Comparison of ENCODE assay signal across 14 cellular contexts in the genomic region with DNA sequence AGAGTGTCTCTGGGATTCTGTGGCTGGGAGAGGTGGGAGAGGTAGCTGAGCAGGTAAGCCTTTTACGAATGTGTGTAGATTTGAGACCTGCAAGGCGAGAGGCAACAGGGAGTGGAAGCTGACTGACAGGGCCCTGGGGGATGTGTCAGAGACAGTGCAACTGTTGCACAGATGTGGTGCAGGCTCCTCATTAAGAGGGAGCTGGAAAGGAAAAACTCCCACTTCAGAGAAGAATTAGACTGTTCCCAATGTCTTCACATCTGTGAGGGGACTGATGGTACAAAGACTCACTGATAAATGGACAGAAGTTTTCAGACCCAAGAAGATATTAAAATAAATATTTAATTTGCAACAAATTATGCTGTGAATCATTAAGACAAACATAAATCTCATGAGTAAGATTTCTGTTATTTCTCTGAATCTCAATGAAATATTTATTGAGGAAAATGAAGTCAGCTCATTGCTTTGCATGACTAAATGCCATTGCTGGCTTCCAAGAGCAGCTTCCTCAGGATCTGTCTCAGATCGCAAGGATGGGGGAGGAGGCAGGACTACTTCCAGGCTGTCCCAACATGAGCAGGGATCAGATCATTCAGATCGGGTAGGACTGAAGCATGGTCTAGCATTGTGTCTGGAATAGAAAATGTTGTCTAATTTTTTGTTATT.
A peak's percentile ranks its signal among the peaks of the same experiment; 100 is the strongest.
DNase-seq lines count a peak whose midpoint lies in the region; ATAC-seq and TF ChIP-seq lines count a peak whose summit lies in the region.
"Had no signal": no experiment of that assay in that cellular context is flagged by ENCODE, and none has a peak within 500 bp of the region (broad histone marks: within the 10 kb centered on the region; RNA-seq: fewer than 3 reads in every experiment).

No MANE protein-coding gene starts in this region.

- H2BK120ac ChIP-seq in neuronal stem cell (ENCODE audit: low read depth, low read length): no peak overlapping the region

- no peaks in the 10 kb centered on the region for H3K9me3 Mint-ChIP-seq in nephron
- H3K9me3 Mint-ChIP-seq: stimulated activated naive CD8-positive, alpha-beta T cell treated with anti-CD3 and anti-CD28 coated beads, Interleukin-15, Interleukin-2, amounts not matched to agents 100 ng/mL and 50 ng/mL, for 24 hours had no signal

- H3K4me3 ChIP-seq in coronary artery (no peak overlapping the region), neuronal stem cell (ENCODE audit: low read length in 2 of 2) (no peak overlapping the region)
- H3K4me3 ChIP-seq: hepatocyte had no signal

- peaks cover 0 to 11% of the 10 kb centered on the region in 2 donors for H3K4me1 ChIP-seq in neuronal stem cell (ENCODE audit: control insufficient read depth in 2 of 2, insufficient read depth in 1 of 2, low read depth in 1 of 2, low read length in 2 of 2)

- peaks cover 4% of the 10 kb centered on the region for H3K36me3 Mint-ChIP-seq in nephron (ENCODE audit: low read depth)
- H3K36me3 Mint-ChIP-seq: CD8-positive, alpha-beta memory T cell had no signal

- no peak overlapping the region for H3K9ac ChIP-seq in neuronal stem cell (ENCODE audit: low read depth, low read length, poor library complexity)
- H3K9ac ChIP-seq: parathyroid adenoma had no signal

- no peak overlapping the region for H2AK5ac ChIP-seq in neuronal stem cell (ENCODE audit: low read depth, low read length)

- H3K36me3 ChIP-seq in neuronal stem cell (replicated peaks in 1 of 2; ENCODE audit: control insufficient read depth in 2 of 2, insufficient read depth in 2 of 2, low read length in 2 of 2): no peaks in the 10 kb centered on the region

- WGBS in neuronal stem cell (ENCODE audit: extremely low coverage in 2 of 2, insufficient read length in 2 of 2, insufficient replicate concordance in 1 of 2), 2 donors: no CpG with 5 or more reads among the region's 4 CpGs

- CTCF ChIA-PET in HEK293T (lab: Yijun Ruan, JAX): no interaction called here

- H3K18ac ChIP-seq in neuronal stem cell (ENCODE audit: low read length): no peak overlapping the region

- no peak overlapping the region for H3K4me3 Mint-ChIP-seq in nephron
- H3K4me3 Mint-ChIP-seq: CD8-positive, alpha-beta memory T cell; stimulated activated naive CD8-positive, alpha-beta T cell treated with anti-CD3 and anti-CD28 coated beads, Interleukin-15, Interleukin-2, amounts not matched to agents 100 ng/mL and 50 ng/mL, for 24 hours had no signal

- no peak for TF ChIP-seq CTCF in coronary artery (IDR thresholded peaks at IDR 0.05)
- no peak for TF ChIP-seq CTCF in nephron (IDR thresholded peaks at IDR 0.05; ENCODE audit: unreplicated experiment in 3 of 3)

- H4K91ac ChIP-seq in neuronal stem cell (ENCODE audit: low read depth, low read length, poor library complexity): no peak overlapping the region

- no peaks in the 10 kb centered on the region for H3K9me3 ChIP-seq in neuronal stem cell (replicated peaks in 1 of 2; ENCODE audit: control insufficient read depth in 2 of 2, insufficient read depth in 1 of 2, low read depth in 1 of 2, low read length in 2 of 2)

- ATAC-seq in GM19397 (IDR thresholded peaks at IDR 0.05; ENCODE audit: unreplicated experiment): no peak

- no peak overlapping the region for H3K4ac ChIP-seq in neuronal stem cell (ENCODE audit: low read length)

- H3K79me1 ChIP-seq in neuronal stem cell (ENCODE audit: low read depth, low read length): no peaks in the 10 kb centered on the region

- no peak overlapping the region for H3K4me2 ChIP-seq in neuronal stem cell (ENCODE audit: insufficient read depth, low read length, poor library complexity, severe bottlenecking)
- H3K4me2 ChIP-seq: hepatocyte had no signal

- H2BK5ac ChIP-seq in neuronal stem cell (ENCODE audit: low read length): no peak overlapping the region

- H3K14ac ChIP-seq in neuronal stem cell (ENCODE audit: low read length): no peak overlapping the region

- no peak overlapping the region for H2BK15ac ChIP-seq in neuronal stem cell (ENCODE audit: low read length)

- H3K27ac Mint-ChIP-seq in nephron: peak overlapping the region; percentile 28 to 60 (median 38)
- H3K27ac Mint-ChIP-seq: CD8-positive, alpha-beta memory T cell; stimulated activated naive CD8-positive, alpha-beta T cell treated with anti-CD3 and anti-CD28 coated beads, Interleukin-15, Interleukin-2, amounts not matched to agents 100 ng/mL and 50 ng/mL, for 24 hours had no signal

- no peak overlapping the region for H2AFZ ChIP-seq in neuronal stem cell (ENCODE audit: low read length)
- H2AFZ ChIP-seq: hepatocyte, parathyroid adenoma had no signal

- H4K8ac ChIP-seq in neuronal stem cell (ENCODE audit: low read depth, low read length): no peak overlapping the region

- H3K23ac ChIP-seq in neuronal stem cell (ENCODE audit: low read depth, low read length, poor library complexity): no peak overlapping the region

- peaks cover 31% of the 10 kb centered on the region for H3K4me1 Mint-ChIP-seq in nephron
- H3K4me1 Mint-ChIP-seq: CD8-positive, alpha-beta memory T cell had no signal

- DNase-seq in EL (peak; percentile 92), NCI-H2171 (lab: John Stamatoyannopoulos, UW) (peak; percentile 72), coronary artery (ENCODE audit: low spot score) (no peak), HEK293T (ENCODE audit: extremely low spot score) (no peak), SK-N-DZ (ENCODE audit: low spot score) (no peak), neuronal stem cell (ENCODE audit: low spot score) (no peak)
- DNase-seq: CD8-positive, alpha-beta memory T cell; effector CD8-positive, alpha-beta T cell; NCI-H2107 had no signal

- H3K27ac ChIP-seq in coronary artery (peak overlapping the region; percentile 27 to 34), neuronal stem cell (replicated peaks; ENCODE audit: low read length) (no peak overlapping the region)
- H3K27ac ChIP-seq: hepatocyte, parathyroid adenoma had no signal

- no peaks in the 10 kb centered on the region for H3K27me3 Mint-ChIP-seq in nephron (ENCODE audit: low read depth)

- no peak overlapping the region for H2BK12ac ChIP-seq in neuronal stem cell (ENCODE audit: low read length)

- POLR2A ChIA-PET in HEK293T (lab: Yijun Ruan, JAX): no interaction called here

- H3K27me3 ChIP-seq in neuronal stem cell (ENCODE audit: control insufficient read depth in 3 of 3, insufficient read depth in 3 of 3, low read depth in 1 of 3, low read length in 3 of 3): no peaks in the 10 kb centered on the region
- H3K27me3 ChIP-seq: hepatocyte had no signal

TF ChIP-seq in HEK293T, 16 proteins besides CTCF, POLR2A, EP300 and RAD21:
- no peak for TF ChIP-seq FOXA1 (IDR thresholded peaks at IDR 0.05)
- no peak for TF ChIP-seq ZNF384 (IDR thresholded peaks at IDR 0.05)
- no peak for TF ChIP-seq L3MBTL2 (conservative IDR thresholded peaks at IDR 0.05)
- no peak for TF ChIP-seq BHLHE40 (IDR thresholded peaks at IDR 0.05; ENCODE audit: borderline replicate concordance)

Comparison
In these comparisons a context has a peak if more than half of its experiments do, and no peak if none do; other contexts are left out.
1. DNase-seq: peak in EL (single experiment) and NCI-H2171 (single experiment); none in coronary artery (single experiment), HEK293T (single experiment), SK-N-DZ (single experiment) and neuronal stem cell (single experiment).